In genomic region chr1:160474392-160475242, GRCh38 we compare ENCODE assay signal across 1 cellular context.
TF ChIP-seq lines count a peak whose summit lies in the region.

No MANE protein-coding gene starts in this region.

TF ChIP-seq in GM12878, 131 proteins besides CTCF, POLR2A, EP300 and RAD21 (continued from another document and continues in another):
- no peak for TF ChIP-seq IRF5 (IDR thresholded peaks at IDR 0.05; ENCODE audit: borderline replicate concordance)
- 0 out of 2 replicates have a peak, but pooled peaks have one; percentile 52 for TF ChIP-seq GABPA (IDR thresholded peaks at IDR 0.05; ENCODE audit: low read depth)
- TF ChIP-seq PKNOX1 (IDR thresholded peaks at IDR 0.05) = no peak
- no peak for TF ChIP-seq ZNF217 (IDR thresholded peaks at IDR 0.05)
- TF ChIP-seq DPF2 (IDR thresholded peaks at IDR 0.05) = no peak
- no peak for TF ChIP-seq ATF3 (IDR thresholded peaks at IDR 0.05; ENCODE audit: borderline replicate concordance, extremely low read depth, low read depth, low read length)
- no peak for TF ChIP-seq NR2C2 (IDR thresholded peaks at IDR 0.05; ENCODE audit: borderline replicate concordance, control insufficient read depth, insufficient read length, low read depth)
- TF ChIP-seq JUND (IDR thresholded peaks at IDR 0.05; ENCODE audit: low read depth, low read length) = no peak
- TF ChIP-seq, protein P1, sequence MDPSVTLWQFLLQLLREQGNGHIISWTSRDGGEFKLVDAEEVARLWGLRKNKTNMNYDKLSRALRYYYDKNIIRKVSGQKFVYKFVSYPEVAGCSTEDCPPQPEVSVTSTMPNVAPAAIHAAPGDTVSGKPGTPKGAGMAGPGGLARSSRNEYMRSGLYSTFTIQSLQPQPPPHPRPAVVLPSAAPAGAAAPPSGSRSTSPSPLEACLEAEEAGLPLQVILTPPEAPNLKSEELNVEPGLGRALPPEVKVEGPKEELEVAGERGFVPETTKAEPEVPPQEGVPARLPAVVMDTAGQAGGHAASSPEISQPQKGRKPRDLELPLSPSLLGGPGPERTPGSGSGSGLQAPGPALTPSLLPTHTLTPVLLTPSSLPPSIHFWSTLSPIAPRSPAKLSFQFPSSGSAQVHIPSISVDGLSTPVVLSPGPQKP (IDR thresholded peaks at IDR 0.05; ENCODE audit: low read depth, low read length) = no peak
- no peak for TF ChIP-seq CBX3 (IDR thresholded peaks at IDR 0.05; ENCODE audit: borderline replicate concordance, low read depth)
- TF ChIP-seq RELA (IDR thresholded peaks at IDR 0.05; ENCODE audit: borderline replicate concordance, partially characterized antibody) = no peak
- TF ChIP-seq, protein P2, sequence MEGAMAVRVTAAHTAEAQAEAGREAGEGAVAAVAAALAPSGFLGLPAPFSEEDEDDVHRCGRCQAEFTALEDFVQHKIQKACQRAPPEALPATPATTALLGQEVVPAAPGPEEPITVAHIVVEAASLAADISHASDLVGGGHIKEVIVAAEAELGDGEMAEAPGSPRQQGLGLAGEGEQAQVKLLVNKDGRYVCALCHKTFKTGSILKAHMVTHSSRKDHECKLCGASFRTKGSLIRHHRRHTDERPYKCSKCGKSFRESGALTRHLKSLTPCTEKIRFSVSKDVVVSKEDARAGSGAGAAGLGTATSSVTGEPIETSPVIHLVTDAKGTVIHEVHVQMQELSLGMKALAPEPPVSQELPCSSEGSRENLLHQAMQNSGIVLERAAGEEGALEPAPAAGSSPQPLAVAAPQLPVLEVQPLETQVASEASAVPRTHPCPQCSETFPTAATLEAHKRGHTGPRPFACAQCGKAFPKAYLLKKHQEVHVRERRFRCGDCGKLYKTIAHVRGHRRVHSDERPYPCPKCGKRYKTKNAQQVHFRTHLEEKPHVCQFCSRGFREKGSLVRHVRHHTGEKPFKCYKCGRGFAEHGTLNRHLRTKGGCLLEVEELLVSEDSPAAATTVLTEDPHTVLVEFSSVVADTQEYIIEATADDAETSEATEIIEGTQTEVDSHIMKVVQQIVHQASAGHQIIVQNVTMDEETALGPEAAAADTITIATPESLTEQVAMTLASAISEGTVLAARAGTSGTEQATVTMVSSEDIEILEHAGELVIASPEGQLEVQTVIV (IDR thresholded peaks at IDR 0.05; ENCODE audit: borderline replicate concordance, partially characterized antibody) = no peak
- TF ChIP-seq EGR1 (IDR thresholded peaks at IDR 0.05; ENCODE audit: borderline replicate concordance in 1 of 2, low read depth in 2 of 2, low read length in 2 of 2) = no peak
- TF ChIP-seq IRF4 (IDR thresholded peaks at IDR 0.05; ENCODE audit: low read depth, low read length) = peak; percentile 7; the same call in 1 of the 2 replicates
- TF ChIP-seq, protein P3, sequence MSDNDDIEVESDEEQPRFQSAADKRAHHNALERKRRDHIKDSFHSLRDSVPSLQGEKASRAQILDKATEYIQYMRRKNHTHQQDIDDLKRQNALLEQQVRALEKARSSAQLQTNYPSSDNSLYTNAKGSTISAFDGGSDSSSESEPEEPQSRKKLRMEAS (IDR thresholded peaks at IDR 0.05; ENCODE audit: low read depth, low read length) = no peak
- no peak for TF ChIP-seq CUX1 (IDR thresholded peaks at IDR 0.05; ENCODE audit: insufficient replicate concordance, low read depth, low read length)
- no peak for TF ChIP-seq HSF1 (IDR thresholded peaks at IDR 0.05; ENCODE audit: low read depth, low read length)
- peak; percentile 84 for TF ChIP-seq ATF2 (IDR thresholded peaks at IDR 0.05; ENCODE audit: low read length)
- no peak for TF ChIP-seq RB1 (IDR thresholded peaks at IDR 0.05; ENCODE audit: borderline replicate concordance)
- no peak for TF ChIP-seq WRNIP1 (IDR thresholded peaks at IDR 0.05; ENCODE audit: borderline replicate concordance, low read depth, low read length)
- TF ChIP-seq NKRF (conservative IDR thresholded peaks at IDR 0.05) = no peak
- no peak for TF ChIP-seq KDM1A (IDR thresholded peaks at IDR 0.05; ENCODE audit: borderline replicate concordance)
- TF ChIP-seq PAX5 (IDR thresholded peaks at IDR 0.05; ENCODE audit: borderline replicate concordance, low read depth, low read length) = no peak
- TF ChIP-seq TAF1 (IDR thresholded peaks at IDR 0.05; ENCODE audit: borderline replicate concordance, low read depth, low read length) = no peak
- TF ChIP-seq KLF5 (IDR thresholded peaks at IDR 0.05; ENCODE audit: partially characterized antibody) = no peak
- no peak for TF ChIP-seq YY1 (IDR thresholded peaks at IDR 0.05; ENCODE audit: low read depth, low read length)
- no peak for TF ChIP-seq STAT1 (conservative IDR thresholded peaks at IDR 0.05)
- no peak for TF ChIP-seq ZSCAN29 (IDR thresholded peaks at IDR 0.05)
- no peak for TF ChIP-seq SMC3 (IDR thresholded peaks at IDR 0.05; ENCODE audit: borderline replicate concordance, low read length)
- TF ChIP-seq ZBTB11 (CRISPR knock-in tag; IDR thresholded peaks at IDR 0.05) = no peak
- TF ChIP-seq ZNF24 (IDR thresholded peaks at IDR 0.05) = no peak
- TF ChIP-seq MYB (IDR thresholded peaks at IDR 0.05; ENCODE audit: borderline replicate concordance, low read depth, low read length) = no peak
- no peak for TF ChIP-seq GATAD2B (conservative IDR thresholded peaks at IDR 0.05; ENCODE audit: low read depth)
- TF ChIP-seq NR2C1 (IDR thresholded peaks at IDR 0.05) = no peak
- peak; percentile 74 for TF ChIP-seq JUNB (IDR thresholded peaks at IDR 0.05)
